ENCODE assay signal across 8 cellular contexts in the genomic region with DNA sequence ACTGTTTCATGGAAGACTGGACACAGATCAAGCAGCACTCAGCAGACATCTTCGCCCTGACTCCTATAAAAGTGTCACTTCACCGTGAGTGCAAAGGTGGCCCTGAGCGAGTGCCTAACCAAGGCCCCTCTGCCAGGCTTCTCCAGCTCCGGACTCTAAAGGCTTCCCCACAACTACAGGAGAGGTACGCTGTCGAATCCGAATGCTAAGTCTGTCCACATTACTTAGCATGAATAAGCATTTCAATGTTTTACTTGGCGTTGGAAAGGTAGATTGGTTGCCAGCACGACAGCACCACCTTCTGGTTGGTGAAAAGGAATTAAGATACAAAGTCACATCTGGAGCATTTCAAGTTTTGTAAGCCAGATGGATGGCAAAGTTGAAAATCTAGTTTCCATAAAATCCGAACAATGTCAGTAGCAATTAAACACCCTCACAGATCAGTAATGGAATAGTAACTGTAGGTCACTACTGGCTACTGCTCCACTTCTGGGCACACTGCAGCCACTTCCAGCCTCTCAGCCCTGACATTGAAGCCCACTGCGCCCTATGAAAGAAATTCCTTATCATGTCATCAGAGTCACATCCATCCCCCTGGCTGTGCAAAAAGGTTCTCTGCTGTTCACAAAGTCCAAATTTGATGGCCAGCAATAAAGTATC.
A peak's percentile ranks its signal among the peaks of the same experiment; 100 is the strongest.
DNase-seq lines count a peak whose midpoint lies in the region; ATAC-seq and TF ChIP-seq lines count a peak whose summit lies in the region.

No MANE protein-coding gene starts in this region.

- H3K27me3 ChIP-seq in CD4-positive, alpha-beta T cell (ENCODE audit: control insufficient read depth, insufficient read depth, low read length) = no peaks in the 10 kb centered on the region
- H3K27me3 ChIP-seq in lung (ENCODE audit: control insufficient read depth, insufficient read depth) = no peaks in the 10 kb centered on the region

- no peak overlapping the region for H3K27ac Mint-ChIP-seq in CD4-positive, alpha-beta T cell
- H3K27ac Mint-ChIP-seq in activated CD4-positive, alpha-beta T cell treated with anti-CD3 and anti-CD28 coated beads, Interleukin-2, amount 10 ng/mL, durations not matched to agents 24 days and 14 days = no peak overlapping the region

- intact Hi-C loops in CD4-positive, alpha-beta T cell (cut with DNase I, micrococcal nuclease) = loop anchor here (1.0 to 5.0 kb wide), 5 partner anchors 226 to 607 kb away; a partner anchor contains a TSS
- intact Hi-C loops in activated CD4-positive, alpha-beta T cell treated with anti-CD3 and anti-CD28 coated beads, Interleukin-2, amount 10 ng/mL, durations not matched to agents 24 days and 14 days (cut with micrococcal nuclease) = loop anchor here (1.0 to 2.0 kb wide), 3 partner anchors 229 to 604 kb away; no protein-coding TSS in a partner anchor

- peak; percentile 69 for TF ChIP-seq CTCF in CD4-positive, alpha-beta T cell (IDR thresholded peaks at IDR 0.05)
- TF ChIP-seq CTCF in HFF-Myc (IDR thresholded peaks at IDR 0.05; ENCODE audit: low read depth, low read length, missing control alignments) (peak; percentile 65), lung (IDR thresholded peaks at IDR 0.05; ENCODE audit: control extremely low read depth, extremely low read depth) (peak; percentile 81)

- H3K9me3 Mint-ChIP-seq in CD4-positive, alpha-beta T cell = no peaks in the 10 kb centered on the region
- no peaks in the 10 kb centered on the region for H3K9me3 Mint-ChIP-seq in activated CD4-positive, alpha-beta T cell treated with anti-CD3 and anti-CD28 coated beads, Interleukin-2, amount 10 ng/mL, durations not matched to agents 24 days and 14 days

- H3K4me1 ChIP-seq in lung (ENCODE audit: control insufficient read depth in 2 of 2, insufficient read depth in 2 of 2, low read length in 2 of 2) = no peaks in the 10 kb centered on the region

- no peak overlapping the region for H3K4me3 ChIP-seq in HFF-Myc (replicated peaks; ENCODE audit: low read depth, low read length)
- H3K4me3 ChIP-seq in lung = no peak overlapping the region

- ATAC-seq in CD4-positive, alpha-beta T cell (ENCODE audit: poor library complexity) = peak; percentile 48
- ATAC-seq in lung (ENCODE audit: insufficient read depth, low FRiP score) (no peak), HG03159 (IDR thresholded peaks at IDR 0.05; ENCODE audit: unreplicated experiment) (no peak)

- no peaks in the 10 kb centered on the region for H3K27me3 Mint-ChIP-seq in CD4-positive, alpha-beta T cell
- no peaks in the 10 kb centered on the region for H3K27me3 Mint-ChIP-seq in activated CD4-positive, alpha-beta T cell treated with anti-CD3 and anti-CD28 coated beads, Interleukin-2, amount 10 ng/mL, durations not matched to agents 24 days and 14 days

- H3K27ac ChIP-seq in CD4-positive, alpha-beta T cell (ENCODE audit: low read depth, low read length) = no peak overlapping the region
- no peak overlapping the region for H3K27ac ChIP-seq in lung (ENCODE audit: low read depth in 1 of 2, low read length in 1 of 2)

- H3K9me3 ChIP-seq in CD4-positive, alpha-beta T cell (ENCODE audit: control insufficient read depth, low read length) = no peaks in the 10 kb centered on the region
- H3K9me3 ChIP-seq in lung (ENCODE audit: control insufficient read depth in 2 of 2, insufficient read depth in 1 of 2, low read length in 1 of 2) = no peaks in the 10 kb centered on the region

- CTCF ChIA-PET in CD4-positive, alpha-beta T cell (lab: Charles Lee) = interaction anchor here (1.2 kb wide), 1 partner anchor 279 kb away, joined by 3 read pairs; no protein-coding TSS in a partner anchor

- H3K4me3 Mint-ChIP-seq in CD4-positive, alpha-beta T cell = no peak overlapping the region
- no peak overlapping the region for H3K4me3 Mint-ChIP-seq in activated CD4-positive, alpha-beta T cell treated with anti-CD3 and anti-CD28 coated beads, Interleukin-2, amount 10 ng/mL, durations not matched to agents 24 days and 14 days

- POLR2A ChIA-PET in CD4-positive, alpha-beta T cell (lab: Charles Lee) = no interaction called here

- DNase-seq in CD4-positive, alpha-beta T cell = peak; percentile 24 to 49 (median 32)
- DNase-seq in HFF-Myc (ENCODE audit: extremely low read depth, low read depth) (peak; percentile 78), NCI-H460 (ENCODE audit: extremely low read depth, low read depth) (peak; percentile 95), lung (ENCODE audit: low spot score) (peak; percentile 76)
- DNase-seq in activated CD4-positive, alpha-beta T cell treated with anti-CD3 and anti-CD28 coated beads, Interleukin-2, amount 10 ng/mL, durations not matched to agents 24 days and 14 days = peak; percentile 85
- peak; percentile 21 for DNase-seq in effector CD8-positive, alpha-beta T cell (lab: John Stamatoyannopoulos, UW)
- peak; percentile 17 for DNase-seq in stimulated activated CD8-positive, alpha-beta memory T cell treated with anti-CD3 and anti-CD28 coated beads, Interleukin-12 subunit alpha, Interleukin-12 subunit beta, amount 100 ng/mL, for 1 hour (ENCODE audit: low read depth)

- peaks cover 24% of the 10 kb centered on the region for H3K36me3 Mint-ChIP-seq in CD4-positive, alpha-beta T cell (ENCODE audit: low read depth)
- H3K36me3 Mint-ChIP-seq in activated CD4-positive, alpha-beta T cell treated with anti-CD3 and anti-CD28 coated beads, Interleukin-2, amount 10 ng/mL, durations not matched to agents 24 days and 14 days (ENCODE audit: low read depth) = peaks cover 3% of the 10 kb centered on the region

- H3K36me3 ChIP-seq in lung (ENCODE audit: control insufficient read depth in 2 of 2, insufficient read depth in 2 of 2, low read length in 2 of 2) = no peaks in the 10 kb centered on the region

- 27 to 35% methylated on average over 11 of the region's 11 CpGs for WGBS in lung, 2 donors

- no peaks in the 10 kb centered on the region for H3K4me1 Mint-ChIP-seq in CD4-positive, alpha-beta T cell (ENCODE audit: low read depth)
- H3K4me1 Mint-ChIP-seq in activated CD4-positive, alpha-beta T cell treated with anti-CD3 and anti-CD28 coated beads, Interleukin-2, amount 10 ng/mL, durations not matched to agents 24 days and 14 days = peaks cover 5% of the 10 kb centered on the region

Comparison
In these comparisons a context has a peak if more than half of its experiments do, and no peak if none do; other contexts are left out.
1. DNase-seq: peak in every context shown above with its lines; median percentile 95 in NCI-H460; 85 in activated CD4-positive, alpha-beta T cell treated with anti-CD3 and anti-CD28 coated beads, Interleukin-2, amount 10 ng/mL, durations not matched to agents 24 days and 14 days; 78 in HFF-Myc; 76 in lung; 32 in CD4-positive, alpha-beta T cell; 21 in effector CD8-positive, alpha-beta T cell; 17 in stimulated activated CD8-positive, alpha-beta memory T cell treated with anti-CD3 and anti-CD28 coated beads, Interleukin-12 subunit alpha, Interleukin-12 subunit beta, amount 100 ng/mL, for 1 hour.